ENCODE assay signal across 14 cellular contexts in the genomic region with DNA sequence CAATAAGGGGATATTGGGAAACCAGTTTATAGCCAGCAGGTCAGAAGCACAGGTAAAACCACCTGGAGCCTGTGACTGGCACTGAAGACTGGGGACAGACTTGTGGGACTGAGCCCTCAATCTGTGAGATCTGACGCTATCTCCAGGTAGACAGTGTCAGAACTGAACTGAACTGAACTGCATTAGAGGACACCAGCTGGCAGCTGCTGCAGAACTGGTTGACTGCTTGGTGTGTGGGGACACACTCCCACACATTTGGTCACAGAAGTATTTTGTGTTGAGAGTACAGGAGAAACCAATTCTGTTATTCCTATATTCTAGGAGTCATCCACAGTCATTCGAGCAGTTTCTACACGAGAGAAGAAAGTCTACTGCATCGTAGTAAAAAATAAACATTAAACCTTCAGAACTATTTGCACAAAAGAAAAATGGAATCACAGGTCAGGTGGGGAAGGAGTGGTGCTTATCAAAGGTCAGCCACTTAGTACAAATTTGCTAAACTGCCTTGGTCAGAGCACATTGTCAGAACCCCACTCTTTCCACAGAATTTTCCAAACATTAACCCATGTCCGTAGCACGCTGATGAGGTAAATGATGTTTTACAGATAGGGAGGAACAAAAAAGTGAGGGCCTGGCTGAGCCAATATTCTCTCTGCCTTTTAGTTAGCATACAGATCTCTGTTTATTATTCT.
A peak's percentile ranks its signal among the peaks of the same experiment; 100 is the strongest.
DNase-seq lines count a peak whose midpoint lies in the region; ATAC-seq lines count a peak whose summit lies in the region.
"Had no signal": no experiment of that assay in that cellular context is flagged by ENCODE, and none has a peak within 500 bp of the region (broad histone marks: within the 10 kb centered on the region; RNA-seq: fewer than 3 reads in every experiment).

No MANE protein-coding gene starts in this region.

- H3K4me1 Mint-ChIP-seq in CD4-positive, CD25-positive, alpha-beta regulatory T cell = peaks cover 40 to 67% (median 59%) of the 10 kb centered on the region in 4 donors
- H3K4me1 Mint-ChIP-seq in activated T-helper 2 cell treated with anti-CD3 and anti-CD28 coated beads, Interferon-gamma antibody, Interleukin-2, Interleukin-4, amounts not matched to agents 10 μg/mL and 5 μg/mL and 100 μg/mL, durations not matched to agents 14 hours and 24 hours and 36 hours (ENCODE audit: low read depth) = peaks cover 64% of the 10 kb centered on the region
- H3K4me1 Mint-ChIP-seq in naive B cell = peaks cover 53 to 85% (median 64%) of the 10 kb centered on the region in 3 donors

- no peaks in the 10 kb centered on the region for H3K27me3 Mint-ChIP-seq in CD4-positive, CD25-positive, alpha-beta regulatory T cell
- no peaks in the 10 kb centered on the region for H3K27me3 Mint-ChIP-seq in activated T-helper 2 cell treated with anti-CD3 and anti-CD28 coated beads, Interferon-gamma antibody, Interleukin-2, Interleukin-4, amounts not matched to agents 10 μg/mL and 5 μg/mL and 100 μg/mL, durations not matched to agents 14 hours and 24 hours and 36 hours (ENCODE audit: low read depth)
- no peaks in the 10 kb centered on the region for H3K27me3 Mint-ChIP-seq in naive B cell
- H3K27me3 Mint-ChIP-seq: effector memory CD8-positive, alpha-beta T cell had no signal

- H3K27ac ChIP-seq in CD4-positive, CD25-positive, alpha-beta regulatory T cell (ENCODE audit: insufficient read depth, low read length, poor library complexity, severe bottlenecking) = no peak overlapping the region

- peaks cover 43% of the 10 kb centered on the region for H3K4me1 ChIP-seq in CD4-positive, CD25-positive, alpha-beta regulatory T cell (ENCODE audit: control insufficient read depth, insufficient read depth, low read length, poor library complexity, severe bottlenecking)

- peak overlapping the region; percentile 26 to 84 (median 30) for H3K27ac Mint-ChIP-seq in CD4-positive, CD25-positive, alpha-beta regulatory T cell
- peak overlapping the region; percentile 51 for H3K27ac Mint-ChIP-seq in activated T-helper 2 cell treated with anti-CD3 and anti-CD28 coated beads, Interferon-gamma antibody, Interleukin-2, Interleukin-4, amounts not matched to agents 10 μg/mL and 5 μg/mL and 100 μg/mL, durations not matched to agents 14 hours and 24 hours and 36 hours
- H3K27ac Mint-ChIP-seq in naive B cell = peak overlapping the region; percentile 82 to 97 (median 92)

- no peaks in the 10 kb centered on the region for H3K9me3 ChIP-seq in CD4-positive, CD25-positive, alpha-beta regulatory T cell (ENCODE audit: control insufficient read depth in 2 of 2, low read length in 2 of 2)

- no peaks in the 10 kb centered on the region for H3K27me3 ChIP-seq in CD4-positive, CD25-positive, alpha-beta regulatory T cell (ENCODE audit: control insufficient read depth, insufficient read depth, low read length)

- no peak for DNase-seq in CD4-positive, CD25-positive, alpha-beta regulatory T cell
- no peak for DNase-seq in activated T-helper 2 cell treated with anti-CD3 and anti-CD28 coated beads, Interferon-gamma antibody, Interleukin-2, Interleukin-4, amounts not matched to agents 10 μg/mL and 5 μg/mL and 100 μg/mL, durations not matched to agents 14 hours and 24 hours and 36 hours (ENCODE audit: low spot score)
- DNase-seq in naive B cell = no peak
- no peak for DNase-seq in NCI-H1694 treated with DMSO at 0.1 percent for 48 hours (lab: John Stamatoyannopoulos, UW)
- DNase-seq in NCI-H748 (lab: John Stamatoyannopoulos, UW; ENCODE audit: unreplicated experiment) = no peak
- DNase-seq in AML-193 (lab: John Stamatoyannopoulos, UW) = no peak
- DNase-seq in NCI-H1105 (lab: John Stamatoyannopoulos, UW) = no peak
- DNase-seq: effector memory CD8-positive, alpha-beta T cell; hippocampal formation; NCI-H1105 treated with DMSO at 0.1 percent for 48 hours; NCI-H748 treated with DMSO at 0.1 percent for 48 hours; retina; SIG-M5 had no signal

- peaks cover 0 to 1% (median 0%) of the 10 kb centered on the region in 7 donors for H3K9me3 Mint-ChIP-seq in CD4-positive, CD25-positive, alpha-beta regulatory T cell
- H3K9me3 Mint-ChIP-seq in activated T-helper 2 cell treated with anti-CD3 and anti-CD28 coated beads, Interferon-gamma antibody, Interleukin-2, Interleukin-4, amounts not matched to agents 10 μg/mL and 5 μg/mL and 100 μg/mL, durations not matched to agents 14 hours and 24 hours and 36 hours = peaks cover 3% of the 10 kb centered on the region
- peaks cover 0 to 2% (median 0%) of the 10 kb centered on the region in 7 donors for H3K9me3 Mint-ChIP-seq in naive B cell
- H3K9me3 Mint-ChIP-seq: effector memory CD8-positive, alpha-beta T cell had no signal

- no peaks in the 10 kb centered on the region for H3K36me3 Mint-ChIP-seq in CD4-positive, CD25-positive, alpha-beta regulatory T cell
- peaks cover 6% of the 10 kb centered on the region for H3K36me3 Mint-ChIP-seq in activated T-helper 2 cell treated with anti-CD3 and anti-CD28 coated beads, Interferon-gamma antibody, Interleukin-2, Interleukin-4, amounts not matched to agents 10 μg/mL and 5 μg/mL and 100 μg/mL, durations not matched to agents 14 hours and 24 hours and 36 hours (ENCODE audit: low read depth)
- no peaks in the 10 kb centered on the region for H3K36me3 Mint-ChIP-seq in naive B cell

- H3K36me3 ChIP-seq in CD4-positive, CD25-positive, alpha-beta regulatory T cell (ENCODE audit: control insufficient read depth, insufficient read depth, low read length) = no peaks in the 10 kb centered on the region

- no peak overlapping the region for H3K4me3 Mint-ChIP-seq in CD4-positive, CD25-positive, alpha-beta regulatory T cell
- peak overlapping the region; percentile 18 for H3K4me3 Mint-ChIP-seq in activated T-helper 2 cell treated with anti-CD3 and anti-CD28 coated beads, Interferon-gamma antibody, Interleukin-2, Interleukin-4, amounts not matched to agents 10 μg/mL and 5 μg/mL and 100 μg/mL, durations not matched to agents 14 hours and 24 hours and 36 hours (ENCODE audit: low read depth)
- H3K4me3 Mint-ChIP-seq in naive B cell = peak overlapping the region; percentile 2 to 84 (median 73)

- intact Hi-C loops in activated T-helper 2 cell treated with anti-CD3 and anti-CD28 coated beads, Interferon-gamma antibody, Interleukin-2, Interleukin-4, amounts not matched to agents 10 μg/mL and 5 μg/mL and 100 μg/mL, durations not matched to agents 14 hours and 24 hours and 36 hours (cut with micrococcal nuclease) = no loop called here

- ATAC-seq in CD4-positive, CD25-positive, alpha-beta regulatory T cell (ENCODE audit: low read depth in 2 of 2) = no peak
- ATAC-seq in GM21529 (IDR thresholded peaks at IDR 0.05; ENCODE audit: unreplicated experiment) (peak; percentile 49), naive B cell (ENCODE audit: low read depth in 2 of 2) (peak; percentile 26 to 30)

- no peak overlapping the region for H3K4me3 ChIP-seq in CD4-positive, CD25-positive, alpha-beta regulatory T cell (ENCODE audit: low read depth, low read length)

Comparison
In these comparisons a context has a peak if more than half of its experiments do, and no peak if none do; other contexts are left out.
1. ATAC-seq: peak in GM21529 (single experiment) and naive B cell (2 of 2); none in CD4-positive, CD25-positive, alpha-beta regulatory T cell (0 of 2).
2. H3K27ac Mint-ChIP-seq: peak in every context shown above with its lines; median percentile 92 in naive B cell; 51 in activated T-helper 2 cell treated with anti-CD3 and anti-CD28 coated beads, Interferon-gamma antibody, Interleukin-2, Interleukin-4, amounts not matched to agents 10 μg/mL and 5 μg/mL and 100 μg/mL, durations not matched to agents 14 hours and 24 hours and 36 hours; 30 in CD4-positive, CD25-positive, alpha-beta regulatory T cell.
3. H3K4me3 Mint-ChIP-seq: peak in activated T-helper 2 cell treated with anti-CD3 and anti-CD28 coated beads, Interferon-gamma antibody, Interleukin-2, Interleukin-4, amounts not matched to agents 10 μg/mL and 5 μg/mL and 100 μg/mL, durations not matched to agents 14 hours and 24 hours and 36 hours (single experiment) and naive B cell (8 of 8); none in CD4-positive, CD25-positive, alpha-beta regulatory T cell (0 of 4).